8 cellular contexts compared by ENCODE assay signal in genomic region chr16:67872131-67872630, GRCh38. TPM values are rescaled to one million over a fixed set of nuclear protein-coding genes. Genes with fewer than 3 reads are reported as not detected.
DNase-seq lines count a peak whose midpoint lies in the region; ATAC-seq and TF ChIP-seq lines count a peak whose summit lies in the region.

No MANE protein-coding gene starts in this region.

- H2AFZ ChIP-seq in H9 (ENCODE audit: low read length) (no peak overlapping the region), fibroblast of lung (ENCODE audit: low read length) (no peak overlapping the region)

- H3K4me3 Mint-ChIP-seq in H9 (peak overlapping the region; percentile 91 to 96; a peak in 4 of 5 replicates), T-cell (peak overlapping the region; percentile 90 to 95 (median 92))

- H3K4me3 ChIP-seq in fibroblast of lung (replicated peaks in 1 of 4; ENCODE audit: control extremely low read depth in 1 of 4, insufficient read depth in 1 of 4, low read depth in 3 of 4, low read length in 4 of 4), result peak overlapping the region in 1 of 4 experiments; percentile 96
- peak overlapping the region; percentile 71 to 92 (median 84) for H3K4me3 ChIP-seq in gastrocnemius medialis

- no peak for TF ChIP-seq POLR2A in gastrocnemius medialis (IDR thresholded peaks at IDR 0.05)

- intact Hi-C loops in gastrocnemius medialis (cut with DNase I; ENCODE audit: low total_unique reads), result loop anchor here (2.0 kb wide), 1 partner anchor 55 kb away; no protein-coding TSS in a partner anchor

- peaks cover 13% of the 10 kb centered on the region for H3K23me2 ChIP-seq in H9 (ENCODE audit: insufficient read length, low read depth, low read length, poor library complexity, severe bottlenecking)

- H4K5ac ChIP-seq in H9 (ENCODE audit: insufficient read length, low read depth, low read length), result no peak overlapping the region

- H3K4me1 ChIP-seq in H9 (ENCODE audit: insufficient read depth, low read length) (no peaks in the 10 kb centered on the region; the same call in 1 of the 2 replicates), fibroblast of lung (ENCODE audit: control insufficient read depth, extremely low read depth, insufficient read depth, low read length) (no peaks in the 10 kb centered on the region), gastrocnemius medialis (peaks cover 28 to 31% of the 10 kb centered on the region in 2 donors)

- no peak overlapping the region for H3K18ac ChIP-seq in H9 (ENCODE audit: insufficient read length, low read depth, low read length)

- ATAC-seq in T-cell (replicated peaks in 1 of 4) (no peak), gastrocnemius medialis (no peak), HG02885 (IDR thresholded peaks at IDR 0.05; ENCODE audit: poor library complexity, unreplicated experiment) (no peak), GM18867 (IDR thresholded peaks at IDR 0.05; ENCODE audit: unreplicated experiment) (no peak)

- no peak for DNase-seq in H9
- DNase-seq in T-cell, result no peak
- DNase-seq in fibroblast of lung (ENCODE audit: low read depth in 2 of 2), result no peak
- no peak for DNase-seq in gastrocnemius medialis
- no peak for DNase-seq in NCI-H1048 (lab: John Stamatoyannopoulos, UW)
- DNase-seq in NCI-H526 (lab: John Stamatoyannopoulos, UW), result no peak

- no peak overlapping the region for H3K23ac ChIP-seq in H9 (ENCODE audit: insufficient read length, low read depth, low read length)

- H2BK15ac ChIP-seq in H9 (ENCODE audit: low read depth, low read length), result no peak overlapping the region

- H4K8ac ChIP-seq in H9 (replicated peaks; ENCODE audit: insufficient read length, low read depth, low read length), result no peak overlapping the region

- H3K27me3 ChIP-seq in H9 (ENCODE audit: insufficient read depth, low read length) (no peaks in the 10 kb centered on the region), fibroblast of lung (ENCODE audit: control insufficient read depth, insufficient read depth, low read length) (no peaks in the 10 kb centered on the region), gastrocnemius medialis (no peaks in the 10 kb centered on the region)

- no peak overlapping the region for H2AK5ac ChIP-seq in H9 (ENCODE audit: insufficient read length, low read length)

- POLR2A ChIA-PET in T-cell (lab: Charles Lee), result no interaction called here

- H2BK120ac ChIP-seq in H9 (ENCODE audit: low read depth, low read length, poor library complexity, severe bottlenecking), result no peak overlapping the region

- TF ChIP-seq CTCF in H9 (conservative IDR thresholded peaks at IDR 0.05), result no peak
- TF ChIP-seq CTCF in fibroblast of lung (conservative IDR thresholded peaks at IDR 0.05 in 1 of 2, IDR thresholded peaks at IDR 0.05 in 1 of 2; ENCODE audit: low read depth in 1 of 2, low read length in 2 of 2), result no peak
- TF ChIP-seq CTCF in gastrocnemius medialis (IDR thresholded peaks at IDR 0.05 in 4 of 5, conservative IDR thresholded peaks at IDR 0.05 in 1 of 5), result no peak

- in situ Hi-C loops in gastrocnemius medialis (cut with MboI; ENCODE audit: low sequenced_read_pairs in 4 of 4), result no loop called here

- WGBS in H9 (ENCODE audit: extremely low coverage, insufficient read length, low lambda C conversion rate), result no CpG with 5 or more reads among the region's 2 CpGs

- H3K4me1 Mint-ChIP-seq in H9, result peaks cover 11 to 13% of the 10 kb centered on the region in 2 experiments
- peaks cover 29 to 42% (median 35%) of the 10 kb centered on the region in 3 donors for H3K4me1 Mint-ChIP-seq in T-cell

- H3K14ac ChIP-seq in H9 (ENCODE audit: insufficient read depth, low read length), result no peak overlapping the region

- H2BK12ac ChIP-seq in H9 (ENCODE audit: insufficient read length, low read depth, low read length), result no peak overlapping the region

- H3K56ac ChIP-seq in H9 (ENCODE audit: insufficient read length, low read depth, low read length), result no peak overlapping the region

- H3K27ac Mint-ChIP-seq in H9, result peak overlapping the region in 2 of 3 experiments; percentile 61 to 89; a peak in 2 of 7 replicates
- peak overlapping the region; percentile 87 to 91 for H3K27ac Mint-ChIP-seq in T-cell

- no peaks in the 10 kb centered on the region for H3K27me3 Mint-ChIP-seq in H9 (ENCODE audit: low read depth)
- no peaks in the 10 kb centered on the region for H3K27me3 Mint-ChIP-seq in T-cell

- no peak overlapping the region for H2BK20ac ChIP-seq in H9 (ENCODE audit: low read depth, low read length, poor library complexity, severe bottlenecking)

- H3K36me3 ChIP-seq in fibroblast of lung (ENCODE audit: control insufficient read depth, insufficient read depth, low read length), result peaks cover 20% of the 10 kb centered on the region
- H3K36me3 ChIP-seq in gastrocnemius medialis, result peaks cover 0 to 52% of the 10 kb centered on the region in 2 donors

- peak overlapping the region; percentile 79 for H3K4me2 ChIP-seq in H9 (ENCODE audit: insufficient read depth, insufficient read length, low read length)
- no peak overlapping the region for H3K4me2 ChIP-seq in fibroblast of lung (ENCODE audit: extremely low read depth, insufficient read depth, low read length)

- no peak overlapping the region for H3K27ac ChIP-seq in H9 (ENCODE audit: insufficient read length, low read depth, low read length)
- H3K27ac ChIP-seq in fibroblast of lung (ENCODE audit: insufficient read depth, low read length), result peak overlapping the region; percentile 85
- peak overlapping the region; percentile 85 to 94 (median 89) for H3K27ac ChIP-seq in gastrocnemius medialis

- CTCF ChIA-PET in T-cell (lab: Charles Lee), result no interaction called here

- H3K79me2 ChIP-seq in H9 (ENCODE audit: insufficient read depth, low read length), result peaks cover 2% of the 10 kb centered on the region; the same call in 1 of the 2 replicates
- peaks cover 40% of the 10 kb centered on the region for H3K79me2 ChIP-seq in fibroblast of lung (ENCODE audit: control insufficient read depth, insufficient read depth, low read length)

- peaks cover 13 to 63% (median 45%) of the 10 kb centered on the region in 3 experiments; a peak in 6 of 7 replicates for H3K36me3 Mint-ChIP-seq in H9 (ENCODE audit: insufficient read depth in 1 of 3, low read depth in 3 of 3)
- peaks cover 17% of the 10 kb centered on the region for H3K36me3 Mint-ChIP-seq in T-cell

- H3K9me3 Mint-ChIP-seq in H9, result no peaks in the 10 kb centered on the region
- no peaks in the 10 kb centered on the region for H3K9me3 Mint-ChIP-seq in T-cell

- no peak overlapping the region for H3K9ac ChIP-seq in H9 (ENCODE audit: extremely low read depth, insufficient read length, low read length)
- no peak overlapping the region for H3K9ac ChIP-seq in fibroblast of lung (ENCODE audit: insufficient read depth, low read length)

- H3K4ac ChIP-seq in H9 (ENCODE audit: low read depth, low read length), result no peak overlapping the region

- H3T11ph ChIP-seq in H9 (ENCODE audit: low read length), result no peak overlapping the region

- no peak overlapping the region for H2BK5ac ChIP-seq in H9 (ENCODE audit: insufficient read length, low read length)

- H4K91ac ChIP-seq in H9 (ENCODE audit: insufficient read length, low read depth, low read length), result no peak overlapping the region

- H3K9me3 ChIP-seq in H9 (ENCODE audit: control insufficient read depth, low read depth, low read length) (no peaks in the 10 kb centered on the region), fibroblast of lung (ENCODE audit: control insufficient read depth, insufficient read depth, low read depth, low read length) (no peaks in the 10 kb centered on the region), gastrocnemius medialis (no peaks in the 10 kb centered on the region)

- H4K20me1 ChIP-seq in H9 (ENCODE audit: control insufficient read depth, insufficient read depth, insufficient read length) (no peaks in the 10 kb centered on the region), fibroblast of lung (ENCODE audit: control insufficient read depth, extremely low read depth, insufficient read depth, low read length) (no peaks in the 10 kb centered on the region)

- H3K79me1 ChIP-seq in H9 (ENCODE audit: insufficient read depth, low read depth, low read length, poor library complexity, severe bottlenecking), result no peaks in the 10 kb centered on the region

RNA-seq across cellular contexts. Expression of gene EDC4, which starts 0.7 kb away (rescaled TPM):
- 99.5 and 106 TPM in 2 replicates for total RNA-seq in H9 (2021)
- total RNA-seq in T-cell, result 100 to 1,000 TPM; 110 to 144 (median 136) TPM
- 38.0 and 49.4 TPM in 2 replicates for total RNA-seq in fibroblast of lung
- polyA plus RNA-seq in fibroblast of lung, result 27.4 and 35.0 TPM in 2 replicates
- polyA plus RNA-seq in fibroblast of lung (2012), result 25.6 and 41.0 TPM in 2 replicates
- 195 and 406 TPM in 2 replicates for polyA minus RNA-seq in fibroblast of lung (ENCODE audit: low replicate concordance)
- total RNA-seq in gastrocnemius medialis, result 10 to 100 TPM; 27.5 to 58.9 (median 48.5) TPM

RNA-seq across cellular contexts. Expression of gene NRN1L, which starts 12.5 kb away (rescaled TPM):
- total RNA-seq in H9 (2021) (2.0 and 2.7 TPM in 2 replicates), T-cell (1 to 10 TPM in 4 of 5 donors, under 1 TPM in 1; 0.72 to 5.3 (median 3.1) TPM), fibroblast of lung (0.17 TPM in 1 of 2 replicates, not detected in the other), gastrocnemius medialis (1 to 10 TPM in 2 of 4 donors, under 1 TPM in 1, not detected in 1; 0.87 to 2.8 (median 1.1) TPM)
- polyA plus RNA-seq in fibroblast of lung, result 0.09 and 0.10 TPM in 2 replicates
- polyA plus RNA-seq in fibroblast of lung (2012), result 0.36 TPM in 1 of 2 replicates, not detected in the other
- polyA minus RNA-seq in fibroblast of lung (ENCODE audit: low replicate concordance), result not detected in 2 replicates

RNA-seq across cellular contexts. Expression of gene PSKH1, which starts 20.9 kb away (rescaled TPM):
- 28.6 and 29.1 TPM in 2 replicates for total RNA-seq in H9 (2021)
- total RNA-seq in T-cell, result 10 to 100 TPM; 14.8 to 31.4 (median 28.1) TPM
- 11.8 and 13.4 TPM in 2 replicates for total RNA-seq in fibroblast of lung
- polyA plus RNA-seq in fibroblast of lung, result 14.2 and 15.4 TPM in 2 replicates
- 19.0 and 19.4 TPM in 2 replicates for polyA plus RNA-seq in fibroblast of lung (2012)
- polyA minus RNA-seq in fibroblast of lung (ENCODE audit: low replicate concordance), result 71.1 and 74.2 TPM in 2 replicates
- total RNA-seq in gastrocnemius medialis, result 10 to 100 TPM in 1 of 4 donors, 1 to 10 TPM in 3; 4.1 to 12.7 (median 6.9) TPM

RNA-seq across cellular contexts. Expression of gene CENPT, which starts 24.7 kb away (rescaled TPM):
- total RNA-seq in H9 (2021), result 60.9 and 65.9 TPM in 2 replicates
- 100 to 1,000 TPM in 3 of 5 donors, 10 to 100 TPM in 2; 85.0 to 117 (median 111) TPM for total RNA-seq in T-cell
- total RNA-seq in fibroblast of lung, result 15.4 and 23.1 TPM in 2 replicates
- 30.2 and 40.2 TPM in 2 replicates for polyA plus RNA-seq in fibroblast of lung
- 25.3 and 37.5 TPM in 2 replicates for polyA plus RNA-seq in fibroblast of lung (2012)
- 49.2 and 60.2 TPM in 2 replicates for polyA minus RNA-seq in fibroblast of lung (ENCODE audit: low replicate concordance)
- total RNA-seq in gastrocnemius medialis, result 10 to 100 TPM; 14.9 to 41.2 (median 20.0) TPM

RNA-seq across cellular contexts. Expression of gene NUTF2, which starts 25.4 kb away (rescaled TPM):
- 190 and 198 TPM in 2 replicates for total RNA-seq in H9 (2021)
- total RNA-seq in T-cell, result 10 to 100 TPM; 37.4 to 55.0 (median 48.3) TPM
- total RNA-seq in fibroblast of lung, result 127 TPM in 2 replicates
- polyA plus RNA-seq in fibroblast of lung, result 310 and 410 TPM in 2 replicates
- polyA plus RNA-seq in fibroblast of lung (2012), result 184 and 218 TPM in 2 replicates
- 327 and 435 TPM in 2 replicates for polyA minus RNA-seq in fibroblast of lung (ENCODE audit: low replicate concordance)
- 100 to 1,000 TPM in 3 of 4 donors, 10 to 100 TPM in 1; 60.1 to 210 (median 114) TPM for total RNA-seq in gastrocnemius medialis
